ENCODE assay signal across 1 cellular context in genomic region chr11:36155770-36156485, GRCh38.
TF ChIP-seq lines count a peak whose summit lies in the region.

No MANE protein-coding gene starts in this region.

TF ChIP-seq in H1, 55 proteins besides CTCF, POLR2A, EP300 and RAD21 (continued from another document):
- no peak for TF ChIP-seq CHD7 (IDR thresholded peaks at IDR 0.05; ENCODE audit: insufficient replicate concordance, low read length)
- TF ChIP-seq, protein P1, sequence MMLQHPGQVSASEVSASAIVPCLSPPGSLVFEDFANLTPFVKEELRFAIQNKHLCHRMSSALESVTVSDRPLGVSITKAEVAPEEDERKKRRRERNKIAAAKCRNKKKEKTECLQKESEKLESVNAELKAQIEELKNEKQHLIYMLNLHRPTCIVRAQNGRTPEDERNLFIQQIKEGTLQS (IDR thresholded peaks at IDR 0.05; ENCODE audit: insufficient read depth, low read depth, low read length): no peak
- no peak for TF ChIP-seq JUND (IDR thresholded peaks at IDR 0.05; ENCODE audit: low read length)
- no peak for TF ChIP-seq POLR2AphosphoS5 (IDR thresholded peaks at IDR 0.05; ENCODE audit: low read depth, low read length)
TF ChIP-seq in H1: peak in this region for 0.
